In genomic region chr6:53043626-53044025, GRCh38 we compare ENCODE assay signal across 1 cellular context.
TF ChIP-seq lines count a peak whose summit lies in the region.

No MANE protein-coding gene starts in this region.

TF ChIP-seq in IMR-90, 13 proteins besides CTCF, POLR2A, EP300 and RAD21:
- TF ChIP-seq MAZ (IDR thresholded peaks at IDR 0.05; ENCODE audit: borderline replicate concordance, low read depth, low read length) = no peak
- no peak for TF ChIP-seq SMC3 (IDR thresholded peaks at IDR 0.05; ENCODE audit: low read depth, low read length)
- no peak for TF ChIP-seq ELK1 (IDR thresholded peaks at IDR 0.05; ENCODE audit: borderline replicate concordance, low read depth, low read length)
- no peak for TF ChIP-seq MXI1 (IDR thresholded peaks at IDR 0.05; ENCODE audit: borderline replicate concordance, low read depth, low read length)
- TF ChIP-seq, protein P1, sequence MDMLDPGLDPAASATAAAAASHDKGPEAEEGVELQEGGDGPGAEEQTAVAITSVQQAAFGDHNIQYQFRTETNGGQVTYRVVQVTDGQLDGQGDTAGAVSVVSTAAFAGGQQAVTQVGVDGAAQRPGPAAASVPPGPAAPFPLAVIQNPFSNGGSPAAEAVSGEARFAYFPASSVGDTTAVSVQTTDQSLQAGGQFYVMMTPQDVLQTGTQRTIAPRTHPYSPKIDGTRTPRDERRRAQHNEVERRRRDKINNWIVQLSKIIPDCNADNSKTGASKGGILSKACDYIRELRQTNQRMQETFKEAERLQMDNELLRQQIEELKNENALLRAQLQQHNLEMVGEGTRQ (IDR thresholded peaks at IDR 0.05; ENCODE audit: low read depth, low read length) = no peak
- TF ChIP-seq RFX5 (IDR thresholded peaks at IDR 0.05; ENCODE audit: low read depth, low read length) = no peak
- no peak for TF ChIP-seq MAFK (IDR thresholded peaks at IDR 0.05; ENCODE audit: low read depth, low read length)
